Comparison of ENCODE assay signal across 11 cellular contexts in genomic region chr15:43286074-43286473, GRCh38. TPM values are rescaled to one million over a fixed set of nuclear protein-coding genes. Genes with fewer than 3 reads are reported as not detected.
"Had no signal": no experiment of that assay in that cellular context is flagged by ENCODE, and none has a peak within 500 bp of the region (broad histone marks: within the 10 kb centered on the region; RNA-seq: fewer than 3 reads in every experiment).

No MANE protein-coding gene starts in this region.

- H3K9me3 ChIP-seq: sigmoid colon had no signal

- H3K4me1 Mint-ChIP-seq: WTC11 had no signal

- DNase-seq: cortex of kidney, sigmoid colon had no signal

- H3K27ac ChIP-seq: cardiac muscle cell, sigmoid colon had no signal

- H3K27ac Mint-ChIP-seq: activated naive CD4-positive, alpha-beta T cell treated with anti-CD3 and anti-CD28 coated beads for 36 hours; WTC11 had no signal

- H3K27me3 ChIP-seq: sigmoid colon had no signal

- H3K4me3 Mint-ChIP-seq: activated CD8-positive, alpha-beta T cell treated with anti-CD3 and anti-CD28 coated beads, Interleukin-2, amount 10 ng/mL, durations not matched to agents 7 days and 5 days; activated naive CD4-positive, alpha-beta T cell treated with anti-CD3 and anti-CD28 coated beads for 36 hours; naive thymus-derived CD4-positive, alpha-beta T cell; WTC11 had no signal

- H3K4me1 ChIP-seq: sigmoid colon had no signal

- H3K9me3 Mint-ChIP-seq: activated naive CD4-positive, alpha-beta T cell treated with anti-CD3 and anti-CD28 coated beads for 36 hours; naive thymus-derived CD4-positive, alpha-beta T cell; WTC11 had no signal

- H3K36me3 ChIP-seq: cardiac muscle cell, sigmoid colon had no signal

- H3K4me3 ChIP-seq: cardiac muscle cell, lung, sigmoid colon had no signal

- H3K36me3 Mint-ChIP-seq: naive thymus-derived CD4-positive, alpha-beta T cell; WTC11 had no signal

RNA-seq across cellular contexts. Expression of gene TGM7, which starts 16.0 kb away (rescaled TPM):
- total RNA-seq: activated CD8-positive, alpha-beta T cell treated with anti-CD3 and anti-CD28 coated beads, Interleukin-2, amount 10 ng/mL, durations not matched to agents 7 days and 5 days; activated naive CD4-positive, alpha-beta T cell treated with anti-CD3 and anti-CD28 coated beads for 36 hours; cardiac muscle cell; kidney epithelial cell; lung; naive thymus-derived CD4-positive, alpha-beta T cell; progenitor cell of endocrine pancreas; sigmoid colon; T-helper 1 cell treated with Interleukin-12 subunit alpha and Interleukin-12 subunit beta and Interleukin-4 antibody, amounts not matched to agents 30 ng/mL and 1 ng/mL, for 36 hours; WTC11 had no signal
- polyA plus RNA-seq: cardiac muscle cell; lung; naive thymus-derived CD4-positive, alpha-beta T cell; sigmoid colon had no signal

RNA-seq across cellular contexts. Expression of gene TGM5, which starts 19.3 kb away (rescaled TPM):
- total RNA-seq: activated naive CD4-positive, alpha-beta T cell treated with anti-CD3 and anti-CD28 coated beads for 36 hours; cardiac muscle cell; kidney epithelial cell; progenitor cell of endocrine pancreas; WTC11 had no signal
- polyA plus RNA-seq: cardiac muscle cell; lung; naive thymus-derived CD4-positive, alpha-beta T cell; sigmoid colon had no signal
